In genomic region chr4:48939785-48940184, GRCh38 we compare ENCODE assay signal across 13 cellular contexts. TPM values are rescaled to one million over a fixed set of nuclear protein-coding genes. Genes with fewer than 3 reads are reported as not detected.
A peak's percentile ranks its signal among the peaks of the same experiment; 100 is the strongest.
DNase-seq lines count a peak whose midpoint lies in the region; ATAC-seq and TF ChIP-seq lines count a peak whose summit lies in the region.
"Had no signal": no experiment of that assay in that cellular context is flagged by ENCODE, and none has a peak within 500 bp of the region (broad histone marks: within the 10 kb centered on the region; RNA-seq: fewer than 3 reads in every experiment).

No MANE protein-coding gene starts in this region.

- H3K4me1 Mint-ChIP-seq in CD4-positive, alpha-beta T cell (ENCODE audit: low read depth), result peaks cover 23% of the 10 kb centered on the region
- peaks cover 8% of the 10 kb centered on the region for H3K4me1 Mint-ChIP-seq in activated T-cell treated with anti-CD3 and anti-CD28 coated beads, Interleukin-2, amount 50 U/mL, for 72 hours (ENCODE audit: low read depth)

- intact Hi-C loops in CD4-positive, alpha-beta T cell (cut with DNase I, micrococcal nuclease), result no loop called here

- TF ChIP-seq CTCF in AG09309 (IDR thresholded peaks at IDR 0.05; ENCODE audit: control insufficient read depth, insufficient read depth, low read depth, low read length, missing control alignments) (no peak), astrocyte of the cerebellum (IDR thresholded peaks at IDR 0.05; ENCODE audit: low read depth, low read length, missing control alignments) (no peak)
- TF ChIP-seq CTCF in CD4-positive, alpha-beta T cell (IDR thresholded peaks at IDR 0.05), result no peak

- no peak overlapping the region for H3K27ac ChIP-seq in CD4-positive, alpha-beta T cell (ENCODE audit: low read depth, low read length)
- H3K27ac ChIP-seq: tibial artery had no signal

- in situ Hi-C loops in astrocyte of the cerebellum (cut with HindIII; ENCODE audit: low sequenced_read_pairs), result no loop called here

- POLR2A ChIA-PET in CD4-positive, alpha-beta T cell (lab: Charles Lee), result no interaction called here

- H3K9me3 ChIP-seq in CD4-positive, alpha-beta T cell (ENCODE audit: control insufficient read depth, low read length), result peaks cover 4% of the 10 kb centered on the region

- H3K9me3 Mint-ChIP-seq in CD4-positive, alpha-beta T cell, result peaks cover 3% of the 10 kb centered on the region
- H3K9me3 Mint-ChIP-seq in activated T-cell treated with anti-CD3 and anti-CD28 coated beads, Interleukin-2, amount 50 U/mL, for 72 hours, result peaks cover 0 to 2% of the 10 kb centered on the region in 2 donors

- CTCF ChIA-PET in CD4-positive, alpha-beta T cell (lab: Charles Lee), result no interaction called here

- ATAC-seq in GM21381 (IDR thresholded peaks at IDR 0.05; ENCODE audit: unreplicated experiment), result no peak
- ATAC-seq in CD4-positive, alpha-beta T cell (ENCODE audit: poor library complexity), result no peak
- ATAC-seq in activated T-cell treated with anti-CD3 and anti-CD28 coated beads, Interleukin-2, amount 50 U/mL, for 72 hours (replicated peaks in 1 of 2), result no peak
- ATAC-seq: CD8-positive, alpha-beta T cell had no signal

- DNase-seq in AG09309 (ENCODE audit: low read depth), result peak; percentile 50
- DNase-seq in HT1080 (ENCODE audit: low read depth), result peak; percentile 91
- DNase-seq in astrocyte of the cerebellum (ENCODE audit: low read depth), result peak; percentile 89
- peak; percentile 88 for DNase-seq in iris pigment epithelial cell (ENCODE audit: low read depth)
- no peak for DNase-seq in DMS79 (lab: John Stamatoyannopoulos, UW)
- DNase-seq in CD4-positive, alpha-beta T cell, result no peak
- no peak for DNase-seq in activated T-cell treated with anti-CD3 and anti-CD28 coated beads, Interleukin-2, amount 50 U/mL, for 72 hours
- DNase-seq: activated CD4-positive, alpha-beta T cell treated with anti-CD3 and anti-CD28 coated beads, Interleukin-2, amount 50 U/mL, for 4 hours; amygdala; CD8-positive, alpha-beta T cell; tibial artery had no signal

- no peak overlapping the region for H3K27ac Mint-ChIP-seq in CD4-positive, alpha-beta T cell
- no peak overlapping the region for H3K27ac Mint-ChIP-seq in activated T-cell treated with anti-CD3 and anti-CD28 coated beads, Interleukin-2, amount 50 U/mL, for 72 hours
- H3K27ac Mint-ChIP-seq: CD8-positive, alpha-beta T cell had no signal

- H3K4me3 Mint-ChIP-seq in CD4-positive, alpha-beta T cell, result no peak overlapping the region
- H3K4me3 Mint-ChIP-seq in activated T-cell treated with anti-CD3 and anti-CD28 coated beads, Interleukin-2, amount 50 U/mL, for 72 hours, result no peak overlapping the region
- H3K4me3 Mint-ChIP-seq: CD8-positive, alpha-beta T cell had no signal

- no peaks in the 10 kb centered on the region for H3K27me3 ChIP-seq in CD4-positive, alpha-beta T cell (ENCODE audit: control insufficient read depth, insufficient read depth, low read length)
- H3K27me3 ChIP-seq: tibial artery had no signal

- no peaks in the 10 kb centered on the region for H3K27me3 Mint-ChIP-seq in CD4-positive, alpha-beta T cell
- no peaks in the 10 kb centered on the region for H3K27me3 Mint-ChIP-seq in activated T-cell treated with anti-CD3 and anti-CD28 coated beads, Interleukin-2, amount 50 U/mL, for 72 hours (ENCODE audit: low read depth)

- no peak overlapping the region for H3K4me3 ChIP-seq in AG09309 (ENCODE audit: control insufficient read depth, low read depth, low read length)
- H3K4me3 ChIP-seq in astrocyte of the cerebellum (ENCODE audit: low read depth, low read length), result no peak overlapping the region
- H3K4me3 ChIP-seq: tibial artery had no signal

- no peaks in the 10 kb centered on the region for H3K36me3 Mint-ChIP-seq in CD4-positive, alpha-beta T cell (ENCODE audit: low read depth)
- H3K36me3 Mint-ChIP-seq in activated T-cell treated with anti-CD3 and anti-CD28 coated beads, Interleukin-2, amount 50 U/mL, for 72 hours (ENCODE audit: insufficient read depth in 2 of 2), result peaks cover 2 to 3% of the 10 kb centered on the region in 2 donors
- H3K36me3 Mint-ChIP-seq: CD8-positive, alpha-beta T cell had no signal

RNA-seq across cellular contexts. Expression of gene OCIAD2, which starts 33.2 kb away (rescaled TPM):
- total RNA-seq in HT1080 (2014; rRNA removed; shearing (Covaris generic)), result 247 and 261 TPM in 2 replicates
- polyA plus RNA-seq in HT1080 (2015; cell fraction: cytosol; rRNA removed), result 126 and 137 TPM in 2 replicates
- polyA plus RNA-seq in HT1080 (2015; cell fraction: nucleus; rRNA removed), result 40.9 and 51.7 TPM in 2 replicates
- 10 to 100 TPM; 77.0 to 91.1 TPM for total RNA-seq in CD4-positive, alpha-beta T cell
- total RNA-seq in activated T-cell treated with anti-CD3 and anti-CD28 coated beads, Interleukin-2, amount 50 U/mL, for 72 hours, result 10 to 100 TPM; 71.1 to 86.2 TPM

RNA-seq across cellular contexts. Expression of gene CWH43, which starts 46.3 kb away (rescaled TPM):
- total RNA-seq in HT1080 (2014; rRNA removed; shearing (Covaris generic)), result not detected in 2 replicates
- polyA plus RNA-seq in HT1080 (2015; cell fraction: cytosol; rRNA removed), result not detected in 2 replicates
- polyA plus RNA-seq in HT1080 (2015; cell fraction: nucleus; rRNA removed), result not detected in 2 replicates
- not detected for total RNA-seq in CD4-positive, alpha-beta T cell
- total RNA-seq in activated T-cell treated with anti-CD3 and anti-CD28 coated beads, Interleukin-2, amount 50 U/mL, for 72 hours, result not detected
- total RNA-seq: CD8-positive, alpha-beta T cell; frontal cortex had no signal

Comparison
In these comparisons a context has a peak if more than half of its experiments do, and no peak if none do; other contexts are left out.
1. DNase-seq: peak in AG09309 (single experiment), HT1080 (single experiment), astrocyte of the cerebellum (single experiment) and iris pigment epithelial cell (single experiment); none in DMS79 (single experiment), CD4-positive, alpha-beta T cell (0 of 10) and activated T-cell treated with anti-CD3 and anti-CD28 coated beads, Interleukin-2, amount 50 U/mL, for 72 hours (0 of 2).